ENCODE assay signal across 1 cellular context in genomic region chr10:1050145-1050544, GRCh38.
TF ChIP-seq lines count a peak whose summit lies in the region.

No MANE protein-coding gene starts in this region.

TF ChIP-seq in A549, 52 proteins besides CTCF, POLR2A, EP300 and RAD21:
- no peak for TF ChIP-seq NFE2L2 (conservative IDR thresholded peaks at IDR 0.05; ENCODE audit: low read length)
- no peak for TF ChIP-seq ZC3H11A (IDR thresholded peaks at IDR 0.05)
- TF ChIP-seq GATA3 (IDR thresholded peaks at IDR 0.05; ENCODE audit: borderline replicate concordance), result no peak
- no peak for TF ChIP-seq RARB (CRISPR knock-in tag; IDR thresholded peaks at IDR 0.05)
- no peak for TF ChIP-seq PHF8 (IDR thresholded peaks at IDR 0.05; ENCODE audit: borderline replicate concordance, low read depth)
- no peak for TF ChIP-seq HEYL (CRISPR knock-in tag; IDR thresholded peaks at IDR 0.05)
TF ChIP-seq in A549: peak in this region for 0.
